Comparison of ENCODE assay signal across 8 cellular contexts in the genomic region with DNA sequence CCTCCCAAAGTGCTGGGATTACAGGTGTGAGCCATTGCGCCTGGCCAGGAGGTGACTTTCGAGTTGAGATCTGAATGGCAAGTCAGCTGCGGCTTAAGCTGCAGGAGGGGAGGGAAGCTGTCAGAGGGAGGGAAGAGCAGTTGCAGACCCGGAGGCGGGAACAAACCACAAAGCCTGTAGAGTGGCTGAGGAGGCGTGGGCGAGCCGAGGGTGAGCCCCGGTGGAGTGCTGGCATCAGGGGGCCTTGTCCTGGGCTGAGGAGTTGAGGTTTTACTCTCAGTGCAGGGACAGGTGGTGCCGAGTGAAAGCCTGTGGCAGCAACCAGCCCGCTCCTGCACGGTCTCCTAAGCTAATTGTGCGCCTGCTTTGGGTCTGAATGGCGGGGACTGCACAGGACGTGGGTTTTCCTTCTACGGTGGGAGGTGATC. TPM values are rescaled to one million over a fixed set of nuclear protein-coding genes. Genes with fewer than 3 reads are reported as not detected.
DNase-seq lines count a peak whose midpoint lies in the region; ATAC-seq and FAIRE-seq lines count a peak whose summit lies in the region.

No MANE protein-coding gene starts in this region.

- FAIRE-seq in GM19239 (lab: Jason Lieb, UNC) = peak; percentile 80

- peak; percentile 51 to 76 for ATAC-seq in natural killer cell treated with Interleukin-12 subunit alpha and Interleukin-12 subunit beta and Interleukin-15 and Interleukin-18, amount 100 ng/mL, for 72 hours
- no peak for ATAC-seq in GM18519 (IDR thresholded peaks at IDR 0.05; ENCODE audit: low FRiP score, unreplicated experiment)
- ATAC-seq in esophagus mucosa = no peak

- no peaks in the 10 kb centered on the region for H3K9me3 Mint-ChIP-seq in natural killer cell treated with Interleukin-12 subunit alpha and Interleukin-12 subunit beta and Interleukin-15 and Interleukin-18, amount 100 ng/mL, for 72 hours

- no peak overlapping the region for H3K4me3 Mint-ChIP-seq in natural killer cell treated with Interleukin-12 subunit alpha and Interleukin-12 subunit beta and Interleukin-15 and Interleukin-18, amount 100 ng/mL, for 72 hours

- H3K4me1 Mint-ChIP-seq in natural killer cell treated with Interleukin-12 subunit alpha and Interleukin-12 subunit beta and Interleukin-15 and Interleukin-18, amount 100 ng/mL, for 72 hours (ENCODE audit: low read depth in 2 of 2) = peaks cover 35 to 42% of the 10 kb centered on the region in 2 donors

- DNase-seq in GM19239 (ENCODE audit: insufficient read length, low spot score) (no peak), NCI-H2227 (lab: John Stamatoyannopoulos, UW; ENCODE audit: unreplicated experiment) (peak; percentile 43), NCI-H1105 (lab: John Stamatoyannopoulos, UW) (no peak), AG20443 (ENCODE audit: low spot score) (no peak)
- peak; percentile 62 for DNase-seq in activated CD8-positive, alpha-beta memory T cell treated with anti-CD3 and anti-CD28 coated beads, Interleukin-2, amount 50 U/mL, for 4 hours
- DNase-seq in natural killer cell treated with Interleukin-12 subunit alpha and Interleukin-12 subunit beta and Interleukin-15 and Interleukin-18, amount 100 ng/mL, for 72 hours (ENCODE audit: low spot score) = peak; percentile 69

- H3K27ac Mint-ChIP-seq in natural killer cell treated with Interleukin-12 subunit alpha and Interleukin-12 subunit beta and Interleukin-15 and Interleukin-18, amount 100 ng/mL, for 72 hours = peak overlapping the region in 1 of 2 donors; percentile 53

- no peaks in the 10 kb centered on the region for H3K27me3 Mint-ChIP-seq in natural killer cell treated with Interleukin-12 subunit alpha and Interleukin-12 subunit beta and Interleukin-15 and Interleukin-18, amount 100 ng/mL, for 72 hours

- H3K36me3 Mint-ChIP-seq in natural killer cell treated with Interleukin-12 subunit alpha and Interleukin-12 subunit beta and Interleukin-15 and Interleukin-18, amount 100 ng/mL, for 72 hours = no peaks in the 10 kb centered on the region

RNA-seq across cellular contexts. Expression of a gene that starts 24.2 kb away (rescaled TPM):
- 10 to 100 TPM; 18.1 to 36.3 TPM for total RNA-seq in natural killer cell treated with Interleukin-12 subunit alpha and Interleukin-12 subunit beta and Interleukin-15 and Interleukin-18, amount 100 ng/mL, for 72 hours
- 24.2 TPM for total RNA-seq in esophagus mucosa

RNA-seq across cellular contexts. Expression of a gene that starts 38.1 kb away (rescaled TPM):
- total RNA-seq in natural killer cell treated with Interleukin-12 subunit alpha and Interleukin-12 subunit beta and Interleukin-15 and Interleukin-18, amount 100 ng/mL, for 72 hours = 10 to 100 TPM; 59.0 TPM
- total RNA-seq in esophagus mucosa = 18.7 TPM

RNA-seq across cellular contexts. Expression of a gene that starts 40.9 kb away (rescaled TPM):
- 1 to 10 TPM; 5.0 to 5.5 TPM for total RNA-seq in natural killer cell treated with Interleukin-12 subunit alpha and Interleukin-12 subunit beta and Interleukin-15 and Interleukin-18, amount 100 ng/mL, for 72 hours
- total RNA-seq in esophagus mucosa = 8.1 TPM

RNA-seq across cellular contexts. Expression of a gene that starts 43.6 kb away (rescaled TPM):
- total RNA-seq in natural killer cell treated with Interleukin-12 subunit alpha and Interleukin-12 subunit beta and Interleukin-15 and Interleukin-18, amount 100 ng/mL, for 72 hours = under 1 TPM; 0.14 to 0.22 TPM
- total RNA-seq in esophagus mucosa = 1.00 TPM

Comparison
In these comparisons a context has a peak if more than half of its experiments do, and no peak if none do; other contexts are left out.
1. DNase-seq: peak in NCI-H2227 (single experiment), activated CD8-positive, alpha-beta memory T cell treated with anti-CD3 and anti-CD28 coated beads, Interleukin-2, amount 50 U/mL, for 4 hours (single experiment) and natural killer cell treated with Interleukin-12 subunit alpha and Interleukin-12 subunit beta and Interleukin-15 and Interleukin-18, amount 100 ng/mL, for 72 hours (single experiment); none in GM19239 (single experiment), NCI-H1105 (single experiment) and AG20443 (single experiment).
2. ATAC-seq: peak in natural killer cell treated with Interleukin-12 subunit alpha and Interleukin-12 subunit beta and Interleukin-15 and Interleukin-18, amount 100 ng/mL, for 72 hours (2 of 2); none in GM18519 (single experiment) and esophagus mucosa (single experiment).